18 cellular contexts compared by ENCODE assay signal in the genomic region with DNA sequence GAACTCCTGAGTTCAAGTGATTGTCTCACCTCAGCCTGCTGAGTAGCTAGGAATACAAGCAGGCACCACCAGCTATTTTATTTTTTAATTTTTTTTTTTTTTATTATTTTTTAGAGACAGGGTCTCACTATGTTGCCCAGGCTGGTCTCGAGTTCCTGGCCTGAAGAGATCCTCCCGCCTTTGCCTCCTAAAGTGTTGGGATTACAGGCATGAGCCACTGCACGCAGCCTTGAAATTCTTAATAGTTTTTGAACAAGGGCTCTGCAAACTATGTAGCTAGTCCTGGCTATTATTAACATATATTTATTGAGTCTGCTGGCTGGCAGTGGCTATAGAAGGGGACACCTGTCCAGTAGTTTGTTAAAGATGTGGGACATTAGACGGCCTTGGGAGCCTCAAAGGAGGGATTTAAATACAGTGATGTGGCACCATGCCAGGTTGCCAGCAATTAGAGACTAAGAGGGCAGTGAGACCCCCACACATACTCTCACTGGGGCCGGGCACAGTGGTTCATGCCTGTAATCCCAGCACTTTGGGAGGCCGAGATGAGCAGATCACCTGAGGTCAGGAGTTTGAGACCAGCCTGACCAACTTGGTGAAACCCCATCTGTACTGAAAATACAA. TPM values are rescaled to one million over a fixed set of nuclear protein-coding genes. Genes with fewer than 3 reads are reported as not detected.
A peak's percentile ranks its signal among the peaks of the same experiment; 100 is the strongest.
DNase-seq lines count a peak whose midpoint lies in the region; ATAC-seq and TF ChIP-seq lines count a peak whose summit lies in the region.
"Had no signal": no experiment of that assay in that cellular context is flagged by ENCODE, and none has a peak within 500 bp of the region (broad histone marks: within the 10 kb centered on the region; RNA-seq: fewer than 3 reads in every experiment).

No MANE protein-coding gene starts in this region.

- H3K27ac Mint-ChIP-seq in CD4-positive, alpha-beta T cell, result peak overlapping the region; percentile 94
- H3K27ac Mint-ChIP-seq in activated CD8-positive, alpha-beta T cell treated with anti-CD3 and anti-CD28 coated beads for 36 hours, result peak overlapping the region; percentile 98

- H3K27me3 ChIP-seq in ACC112 (ENCODE audit: insufficient read depth, low read length) (no peaks in the 10 kb centered on the region), mesenchymal stem cell (ENCODE audit: control insufficient read depth in 1 of 2, insufficient read depth in 1 of 2, low read length in 2 of 2) (no peaks in the 10 kb centered on the region)
- H3K27me3 ChIP-seq in CD4-positive, alpha-beta T cell (ENCODE audit: control insufficient read depth, insufficient read depth, low read length), result no peaks in the 10 kb centered on the region
- H3K27me3 ChIP-seq: colonic mucosa, esophagus squamous epithelium had no signal

- no peak overlapping the region for H4K8ac ChIP-seq in mesenchymal stem cell (ENCODE audit: low read length)

- peaks cover 83% of the 10 kb centered on the region for H3K4me1 Mint-ChIP-seq in CD4-positive, alpha-beta T cell (ENCODE audit: low read depth)
- H3K4me1 Mint-ChIP-seq in activated CD8-positive, alpha-beta T cell treated with anti-CD3 and anti-CD28 coated beads for 36 hours (ENCODE audit: low read depth), result peaks cover 77% of the 10 kb centered on the region
- H3K4me1 Mint-ChIP-seq: neural crest cell had no signal

- H3K27ac ChIP-seq in ACC112 (ENCODE audit: low read depth, low read length) (peak overlapping the region; percentile 54), mesenchymal stem cell (ENCODE audit: low read length, poor library complexity, severe bottlenecking) (no peak overlapping the region)
- H3K27ac ChIP-seq in CD4-positive, alpha-beta T cell (ENCODE audit: low read depth, low read length), result peak overlapping the region; percentile 15
- H3K27ac ChIP-seq: colonic mucosa, esophagus squamous epithelium had no signal

- peak overlapping the region; percentile 27 to 59 for H3K4ac ChIP-seq in mesenchymal stem cell (ENCODE audit: low read depth in 1 of 2, low read length in 2 of 2)

- no peak overlapping the region for H2BK5ac ChIP-seq in mesenchymal stem cell (ENCODE audit: low read depth, low read length, poor library complexity, severe bottlenecking)

- POLR2A ChIA-PET in CD4-positive, alpha-beta T cell (lab: Charles Lee), result interaction anchor here (0.7 to 7.7 kb wide), 7 partner anchors 11 to 108 kb away, joined by 3 to 43 read pairs (median 6); partner anchors contain the start of genes BYSL, MED20 and TAF8
- POLR2A ChIA-PET in activated CD8-positive, alpha-beta T cell treated with anti-CD3 and anti-CD28 coated beads for 36 hours (lab: Charles Lee), result interaction anchor here (0.9 to 3.7 kb wide), 12 partner anchors 8 to 93 kb away, joined by 3 to 19 read pairs (median 4); partner anchors contain the start of gene CCND3

- H3K23ac ChIP-seq in mesenchymal stem cell (ENCODE audit: low read length in 2 of 2), result no peak overlapping the region

- peak overlapping the region; percentile 83 to 87 for H3K18ac ChIP-seq in mesenchymal stem cell (ENCODE audit: low read depth in 1 of 2, low read length in 2 of 2)

- peak overlapping the region in 1 of 2 experiments; percentile 8 for H2BK12ac ChIP-seq in mesenchymal stem cell (ENCODE audit: low read length in 2 of 2)

- no peak overlapping the region for H3K14ac ChIP-seq in mesenchymal stem cell (ENCODE audit: low read length in 2 of 2)

- H3K27me3 Mint-ChIP-seq in CD4-positive, alpha-beta T cell, result no peaks in the 10 kb centered on the region
- no peaks in the 10 kb centered on the region for H3K27me3 Mint-ChIP-seq in activated CD8-positive, alpha-beta T cell treated with anti-CD3 and anti-CD28 coated beads for 36 hours

- H3K79me1 ChIP-seq in mesenchymal stem cell (replicated peaks; ENCODE audit: low read length, poor library complexity, severe bottlenecking), result peaks cover 6% of the 10 kb centered on the region

- H3K9me3 ChIP-seq in CD4-positive, alpha-beta T cell (ENCODE audit: control insufficient read depth, low read length), result no peaks in the 10 kb centered on the region
- H3K9me3 ChIP-seq in mesenchymal stem cell (ENCODE audit: control insufficient read depth, low read length), result no peaks in the 10 kb centered on the region
- H3K9me3 ChIP-seq: colonic mucosa, esophagus squamous epithelium had no signal

- intact Hi-C loops in CD4-positive, alpha-beta T cell (cut with DNase I, micrococcal nuclease), result loop anchor here in 1 of 2 experiments (5.0 kb wide), 1 partner anchor 52 kb away; no protein-coding TSS in a partner anchor
- intact Hi-C loops in activated CD8-positive, alpha-beta T cell treated with anti-CD3 and anti-CD28 coated beads for 36 hours (cut with micrococcal nuclease), result no loop called here

- H2BK120ac ChIP-seq in mesenchymal stem cell (ENCODE audit: low read depth, low read length), result peak overlapping the region; percentile 11

- H3K4me3 ChIP-seq in ACC112 (ENCODE audit: low read depth, low read length), result no peak overlapping the region
- H3K4me3 ChIP-seq in mesenchymal stem cell (ENCODE audit: insufficient read depth in 1 of 2, low read depth in 1 of 2, low read length in 2 of 2), result no peak overlapping the region
- H3K4me3 ChIP-seq: colonic mucosa, esophagus squamous epithelium had no signal

- H3K4me1 ChIP-seq in ACC112 (ENCODE audit: control insufficient read depth, insufficient read depth, low read length, unreplicated experiment), result peaks cover 21% of the 10 kb centered on the region
- H3K4me1 ChIP-seq in mesenchymal stem cell (ENCODE audit: control insufficient read depth, insufficient read depth, low read depth, low read length), result peaks cover 22% of the 10 kb centered on the region
- H3K4me1 ChIP-seq: colonic mucosa had no signal

- H2BK15ac ChIP-seq in mesenchymal stem cell (ENCODE audit: low read depth, poor library complexity, severe bottlenecking), result no peak overlapping the region

- no peak overlapping the region for H3K4me2 ChIP-seq in mesenchymal stem cell (ENCODE audit: low read length, poor library complexity, severe bottlenecking)

- no peaks in the 10 kb centered on the region for H3K9me3 Mint-ChIP-seq in CD4-positive, alpha-beta T cell
- peaks cover 2% of the 10 kb centered on the region for H3K9me3 Mint-ChIP-seq in activated CD8-positive, alpha-beta T cell treated with anti-CD3 and anti-CD28 coated beads for 36 hours
- H3K9me3 Mint-ChIP-seq: neural crest cell had no signal

- H3K9ac ChIP-seq in mesenchymal stem cell (ENCODE audit: low read length), result no peak overlapping the region

- H3K4me3 Mint-ChIP-seq in CD4-positive, alpha-beta T cell, result no peak overlapping the region
- peak overlapping the region; percentile 71 for H3K4me3 Mint-ChIP-seq in activated CD8-positive, alpha-beta T cell treated with anti-CD3 and anti-CD28 coated beads for 36 hours
- H3K4me3 Mint-ChIP-seq: neural crest cell had no signal

- peaks cover 42% of the 10 kb centered on the region for H3K79me2 ChIP-seq in ACC112 (ENCODE audit: control insufficient read depth, insufficient read depth, low read length, unreplicated experiment)

- CTCF ChIA-PET in CD4-positive, alpha-beta T cell (lab: Charles Lee), result interaction anchor here (0.8 to 3.1 kb wide), 7 partner anchors 10 to 241 kb away, joined by 3 to 9 read pairs (median 3); partner anchors contain the start of genes BYSL, MED20 and TOMM6
- CTCF ChIA-PET in activated CD8-positive, alpha-beta T cell treated with anti-CD3 and anti-CD28 coated beads for 36 hours (lab: Charles Lee), result interaction anchor here (1.3 to 3.1 kb wide), 5 partner anchors 12 to 108 kb away, joined by 6 to 12 read pairs (median 6); partner anchors contain the start of genes BYSL and MED20

- TF ChIP-seq CTCF in CD4-positive, alpha-beta T cell (IDR thresholded peaks at IDR 0.05), result no peak
- no peak for TF ChIP-seq CTCF in activated CD8-positive, alpha-beta T cell treated with anti-CD3 and anti-CD28 coated beads for 36 hours (IDR thresholded peaks at IDR 0.05)

- DNase-seq in CD4-positive, alpha-beta T cell, result peak in 1 of 10 experiments; percentile 21
- DNase-seq in activated CD8-positive, alpha-beta T cell treated with anti-CD3 and anti-CD28 coated beads for 36 hours, result no peak
- DNase-seq in mesenchymal stem cell (no peak), foreskin melanocyte (no peak), left lobe of liver (ENCODE audit: low spot score) (no peak)
- DNase-seq in stimulated activated naive CD4-positive, alpha-beta T cell treated with Interleukin-2 at 50 U/mL for 16 hours (lab: John Stamatoyannopoulos, UW), result no peak
- DNase-seq: activated CD4-positive, alpha-beta T cell treated with anti-CD3 and anti-CD28 coated beads for 48 hours; amniotic stem cell; colonic mucosa; esophagus squamous epithelium; hippocampal formation; NCI-H1092 treated with DMSO at 0.1 percent for 48 hours; NCI-H446; stimulated activated CD4-positive, alpha-beta T cell treated with anti-CD3 and anti-CD28 coated beads, Interleukin-4, amount 100 ng/mL, for 24 hours; SW 1271 had no signal

- peak overlapping the region; percentile 74 for H4K91ac ChIP-seq in mesenchymal stem cell (ENCODE audit: low read length)

- no peak overlapping the region for H2AFZ ChIP-seq in ACC112 (ENCODE audit: low read length, unreplicated experiment)
- H2AFZ ChIP-seq in mesenchymal stem cell (ENCODE audit: low read depth, low read length), result no peak overlapping the region

- H3K36me3 Mint-ChIP-seq in CD4-positive, alpha-beta T cell (ENCODE audit: low read depth), result peaks cover 86% of the 10 kb centered on the region
- H3K36me3 Mint-ChIP-seq in activated CD8-positive, alpha-beta T cell treated with anti-CD3 and anti-CD28 coated beads for 36 hours (ENCODE audit: low read depth), result peaks cover 30% of the 10 kb centered on the region

- WGBS in mesenchymal stem cell, result 94% methylated on average over 6 of the region's 6 CpGs

- ATAC-seq in CD4-positive, alpha-beta T cell (ENCODE audit: poor library complexity), result no peak
- no peak for ATAC-seq in activated CD8-positive, alpha-beta T cell treated with anti-CD3 and anti-CD28 coated beads for 36 hours
- no peak for ATAC-seq in HG03520 (IDR thresholded peaks at IDR 0.05; ENCODE audit: unreplicated experiment)
- no peak for ATAC-seq in left lobe of liver

- no peak overlapping the region for H2AK5ac ChIP-seq in mesenchymal stem cell (ENCODE audit: low read length, severe bottlenecking)

- H3K36me3 ChIP-seq in ACC112 (ENCODE audit: insufficient read depth, low read length), result peaks cover 7% of the 10 kb centered on the region; the same call in 1 of the 2 replicates
- no peaks in the 10 kb centered on the region for H3K36me3 ChIP-seq in mesenchymal stem cell (ENCODE audit: control insufficient read depth in 1 of 2, insufficient read depth in 2 of 2, low read depth in 1 of 2, low read length in 2 of 2)
- H3K36me3 ChIP-seq: colonic mucosa had no signal

RNA-seq across cellular contexts. Expression of gene TAF8, which starts 21.1 kb away (rescaled TPM):
- total RNA-seq in CD4-positive, alpha-beta T cell, result 10 to 100 TPM; 30.1 to 34.7 TPM
- 10 to 100 TPM; 40.0 to 42.3 TPM for total RNA-seq in activated CD8-positive, alpha-beta T cell treated with anti-CD3 and anti-CD28 coated beads for 36 hours
- 17.9 TPM for polyA plus RNA-seq in mesenchymal stem cell (2013, experiment 1 of 2)
- 18.2 TPM for polyA plus RNA-seq in mesenchymal stem cell (2013, experiment 2 of 2)
- 13.1 TPM for total RNA-seq in left lobe of liver
